ENCODE assay signal across 3 cellular contexts in genomic region chr5:16737173-16737572, GRCh38.
TF ChIP-seq lines count a peak whose summit lies in the region.

No MANE protein-coding gene starts in this region.

TF ChIP-seq in H1, 55 proteins besides CTCF, POLR2A, EP300 and RAD21 (continues in another document):
- no peak for TF ChIP-seq ATF3 (IDR thresholded peaks at IDR 0.05; ENCODE audit: insufficient read depth, low read depth, low read length)
- no peak for TF ChIP-seq SAP30 (IDR thresholded peaks at IDR 0.05; ENCODE audit: insufficient read depth, insufficient replicate concordance, low read length)
- TF ChIP-seq SUZ12 (IDR thresholded peaks at IDR 0.05; ENCODE audit: low read length), result no peak
- TF ChIP-seq MAX (IDR thresholded peaks at IDR 0.05), result no peak
- TF ChIP-seq KDM1A (IDR thresholded peaks at IDR 0.05; ENCODE audit: borderline replicate concordance, low read length), result no peak
- no peak for TF ChIP-seq ASH2L (IDR thresholded peaks at IDR 0.05; ENCODE audit: low read length)

TF ChIP-seq in neural cell, 6 proteins besides CTCF, POLR2A, EP300 and RAD21:
- TF ChIP-seq TAF1 (IDR thresholded peaks at IDR 0.05; ENCODE audit: low read depth) (no peak), REST (IDR thresholded peaks at IDR 0.05; ENCODE audit: borderline replicate concordance) (no peak)

TF ChIP-seq in HEK293T, 16 proteins besides CTCF, POLR2A, EP300 and RAD21:
- TF ChIP-seq PKNOX1 (IDR thresholded peaks at IDR 0.05) (no peak), ZNF384 (IDR thresholded peaks at IDR 0.05) (no peak), NFRKB (IDR thresholded peaks at IDR 0.05) (no peak), ARNT (IDR thresholded peaks at IDR 0.05) (no peak), FOXK2 (IDR thresholded peaks at IDR 0.05) (no peak), HDGF (IDR thresholded peaks at IDR 0.05; ENCODE audit: borderline replicate concordance) (no peak), FOXM1 (IDR thresholded peaks at IDR 0.05; ENCODE audit: borderline replicate concordance) (no peak), L3MBTL2 (conservative IDR thresholded peaks at IDR 0.05) (no peak), LEF1 (IDR thresholded peaks at IDR 0.05; ENCODE audit: borderline replicate concordance) (no peak), FOXA1 (IDR thresholded peaks at IDR 0.05) (no peak)
